Comparison of ENCODE assay signal across 1 cellular context in the genomic region with DNA sequence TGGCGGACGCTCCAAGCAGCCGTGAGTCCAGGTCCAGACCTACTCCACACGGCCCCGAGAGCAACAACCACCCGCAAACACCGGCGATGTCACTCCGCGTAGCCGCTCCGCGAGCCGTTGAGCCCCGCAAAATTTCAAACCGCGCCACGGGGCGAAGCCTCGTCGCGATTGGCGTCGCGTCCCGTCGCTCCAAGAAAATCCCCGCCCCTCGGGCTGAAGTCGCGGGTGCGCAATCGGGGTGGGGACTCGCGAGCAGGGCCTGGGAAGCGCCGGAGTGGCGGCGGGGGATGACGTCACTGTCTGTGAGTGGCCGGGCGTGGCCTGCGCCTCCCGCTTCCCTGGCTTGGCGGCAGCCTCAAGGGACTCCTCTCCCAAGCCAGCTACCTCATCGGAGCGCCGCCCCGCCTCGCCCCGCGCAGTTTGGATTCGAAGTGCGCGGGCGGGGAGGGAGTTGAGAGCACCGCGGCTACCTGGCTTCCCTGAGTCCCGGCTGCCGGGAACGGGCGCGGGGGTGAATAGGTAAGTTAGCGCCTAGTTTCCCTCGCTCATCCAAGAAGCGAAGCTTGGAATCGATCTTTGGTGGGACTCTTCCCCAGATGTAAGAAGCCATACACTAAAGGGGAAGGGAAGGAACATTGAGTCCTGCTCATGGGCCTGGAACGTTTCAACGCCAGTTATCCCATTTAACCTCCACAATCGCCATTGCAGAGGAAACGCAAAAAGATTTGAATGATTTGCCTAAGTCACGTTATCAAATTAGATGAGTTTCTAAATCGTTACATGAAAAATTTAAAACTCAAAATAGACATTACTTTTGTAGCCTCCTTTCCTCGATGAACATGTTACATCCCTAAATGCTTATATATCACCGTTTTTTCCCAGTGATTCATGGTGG.
TF ChIP-seq lines count a peak whose summit lies in the region.

A gene with protein sequence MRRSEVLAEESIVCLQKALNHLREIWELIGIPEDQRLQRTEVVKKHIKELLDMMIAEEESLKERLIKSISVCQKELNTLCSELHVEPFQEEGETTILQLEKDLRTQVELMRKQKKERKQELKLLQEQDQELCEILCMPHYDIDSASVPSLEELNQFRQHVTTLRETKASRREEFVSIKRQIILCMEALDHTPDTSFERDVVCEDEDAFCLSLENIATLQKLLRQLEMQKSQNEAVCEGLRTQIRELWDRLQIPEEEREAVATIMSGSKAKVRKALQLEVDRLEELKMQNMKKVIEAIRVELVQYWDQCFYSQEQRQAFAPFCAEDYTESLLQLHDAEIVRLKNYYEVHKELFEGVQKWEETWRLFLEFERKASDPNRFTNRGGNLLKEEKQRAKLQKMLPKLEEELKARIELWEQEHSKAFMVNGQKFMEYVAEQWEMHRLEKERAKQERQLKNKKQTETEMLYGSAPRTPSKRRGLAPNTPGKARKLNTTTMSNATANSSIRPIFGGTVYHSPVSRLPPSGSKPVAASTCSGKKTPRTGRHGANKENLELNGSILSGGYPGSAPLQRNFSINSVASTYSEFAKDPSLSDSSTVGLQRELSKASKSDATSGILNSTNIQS (minus strand): TSS at position 119 of the 895 bp plus-strand sequence. CDS start 118 bp downstream, at position 1.

TF ChIP-seq in WTC11, 78 proteins besides CTCF, POLR2A, EP300 and RAD21 (continued from another document):
- TF ChIP-seq, protein P1, sequence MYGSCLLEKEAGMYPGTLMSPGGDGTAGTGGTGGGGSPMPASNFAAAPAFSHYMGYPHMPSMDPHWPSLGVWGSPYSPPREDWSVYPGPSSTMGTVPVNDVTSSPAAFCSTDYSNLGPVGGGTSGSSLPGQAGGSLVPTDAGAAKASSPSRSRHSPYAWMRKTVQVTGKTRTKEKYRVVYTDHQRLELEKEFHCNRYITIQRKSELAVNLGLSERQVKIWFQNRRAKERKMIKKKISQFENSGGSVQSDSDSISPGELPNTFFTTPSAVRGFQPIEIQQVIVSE (CRISPR knock-in tag; IDR thresholded peaks at IDR 0.05; ENCODE audit: borderline replicate concordance), result no peak
